Comparison of ENCODE assay signal across 10 cellular contexts in genomic region chr6:34226731-34227586, GRCh38. TPM values are rescaled to one million over a fixed set of nuclear protein-coding genes. Genes with fewer than 3 reads are reported as not detected.
A peak's percentile ranks its signal among the peaks of the same experiment; 100 is the strongest.
DNase-seq lines count a peak whose midpoint lies in the region; ATAC-seq and TF ChIP-seq lines count a peak whose summit lies in the region.
"Had no signal": no experiment of that assay in that cellular context is flagged by ENCODE, and none has a peak within 500 bp of the region (broad histone marks: within the 10 kb centered on the region; RNA-seq: fewer than 3 reads in every experiment).

No MANE protein-coding gene starts in this region.

- H3K56ac ChIP-seq in H9 (ENCODE audit: insufficient read length, low read depth, low read length) = no peak overlapping the region

- peak overlapping the region; percentile 44 for H3K14ac ChIP-seq in H9 (ENCODE audit: insufficient read depth, low read length)

- no peaks in the 10 kb centered on the region for H3K27me3 ChIP-seq in H9 (ENCODE audit: insufficient read depth, low read length)
- H3K27me3 ChIP-seq in SU-DHL-6 (ENCODE audit: low read length) = no peaks in the 10 kb centered on the region

- H3K4me1 ChIP-seq in H9 (ENCODE audit: insufficient read depth, low read length) = peaks cover 15% of the 10 kb centered on the region; the same call in 1 of the 2 replicates

- peak overlapping the region; percentile 25 for H3K18ac ChIP-seq in H9 (ENCODE audit: insufficient read length, low read depth, low read length)

- H3K4me2 ChIP-seq in H9 (ENCODE audit: insufficient read depth, insufficient read length, low read length) = peak overlapping the region; percentile 5
- no peak overlapping the region for H3K4me2 ChIP-seq in SU-DHL-6 (ENCODE audit: low read depth, low read length, poor library complexity, severe bottlenecking)

- H2BK12ac ChIP-seq in H9 (ENCODE audit: insufficient read length, low read depth, low read length) = no peak overlapping the region

- H3K9me3 ChIP-seq in H9 (ENCODE audit: control insufficient read depth, low read depth, low read length) = no peaks in the 10 kb centered on the region
- no peaks in the 10 kb centered on the region for H3K9me3 ChIP-seq in SU-DHL-6 (ENCODE audit: insufficient read depth, low read length)

- no peak overlapping the region for H3K9ac ChIP-seq in H9 (ENCODE audit: extremely low read depth, insufficient read length, low read length)
- H3K9ac ChIP-seq in SU-DHL-6 (ENCODE audit: low read length) = no peak overlapping the region

- peak; percentile 48; the same call in 2 of the 3 replicates for TF ChIP-seq CTCF in H9 (conservative IDR thresholded peaks at IDR 0.05)
- peak; percentile 31 for TF ChIP-seq CTCF in SU-DHL-6 (IDR thresholded peaks at IDR 0.05; ENCODE audit: insufficient read depth, low read length, poor library complexity, severe bottlenecking)

- no peak overlapping the region for H2BK120ac ChIP-seq in H9 (ENCODE audit: low read depth, low read length, poor library complexity, severe bottlenecking)

- peak; percentile 59 for DNase-seq in CD1c-positive myeloid dendritic cell (ENCODE audit: extremely low spot score)
- DNase-seq in H9 = peak; percentile 82
- DNase-seq in memory B cell (ENCODE audit: low spot score in 2 of 2) = peak in 1 of 2 donors; percentile 33
- DNase-seq in mesenteric fat pad (ENCODE audit: low spot score) = no peak
- no peak for DNase-seq in RPMI8226
- DNase-seq in epidermal melanocyte (ENCODE audit: insufficient read length, low spot score) = no peak
- DNase-seq in activated T-helper 1 cell treated with anti-CD3 and anti-CD28 coated beads, Interleukin-12 subunit alpha, Interleukin-12 subunit beta, Interleukin-2, Interleukin-4 antibody, amounts not matched to agents 30 ng/mL and 10 ng/mL and 1 ng/mL, durations not matched to agents 14 hours and 24 hours and 36 hours (ENCODE audit: low spot score) = no peak
- DNase-seq: NCI-H187 treated with DMSO at 0.1 percent for 48 hours; stimulated activated CD8-positive, alpha-beta memory T cell treated with anti-CD3 and anti-CD28 coated beads, Interleukin-4, amount 100 ng/mL, for 48 hours had no signal

- no peak overlapping the region for H2AK5ac ChIP-seq in H9 (ENCODE audit: insufficient read length, low read length)

- H3K4me1 Mint-ChIP-seq in H9 = peaks cover 42 to 44% of the 10 kb centered on the region in 2 experiments
- H3K4me1 Mint-ChIP-seq in memory B cell = peaks cover 18% of the 10 kb centered on the region
- H3K4me1 Mint-ChIP-seq in activated T-helper 1 cell treated with anti-CD3 and anti-CD28 coated beads, Interleukin-12 subunit alpha, Interleukin-12 subunit beta, Interleukin-2, Interleukin-4 antibody, amounts not matched to agents 30 ng/mL and 10 ng/mL and 1 ng/mL, durations not matched to agents 14 hours and 24 hours and 36 hours (ENCODE audit: low read depth) = peaks cover 31% of the 10 kb centered on the region

- H2BK15ac ChIP-seq in H9 (ENCODE audit: low read depth, low read length) = no peak overlapping the region

- no peaks in the 10 kb centered on the region for H3K36me3 ChIP-seq in SU-DHL-6 (ENCODE audit: low read length)

- no peak overlapping the region for H2BK20ac ChIP-seq in H9 (ENCODE audit: low read depth, low read length, poor library complexity, severe bottlenecking)

- H3K23ac ChIP-seq in H9 (ENCODE audit: insufficient read length, low read depth, low read length) = no peak overlapping the region

- no peaks in the 10 kb centered on the region for H3K36me3 Mint-ChIP-seq in H9 (ENCODE audit: insufficient read depth in 1 of 3, low read depth in 3 of 3)
- no peaks in the 10 kb centered on the region for H3K36me3 Mint-ChIP-seq in memory B cell
- no peaks in the 10 kb centered on the region for H3K36me3 Mint-ChIP-seq in activated T-helper 1 cell treated with anti-CD3 and anti-CD28 coated beads, Interleukin-12 subunit alpha, Interleukin-12 subunit beta, Interleukin-2, Interleukin-4 antibody, amounts not matched to agents 30 ng/mL and 10 ng/mL and 1 ng/mL, durations not matched to agents 14 hours and 24 hours and 36 hours (ENCODE audit: low read depth)

- H4K8ac ChIP-seq in H9 (replicated peaks; ENCODE audit: insufficient read length, low read depth, low read length) = no peak overlapping the region

- H3K23me2 ChIP-seq in H9 (ENCODE audit: insufficient read length, low read depth, low read length, poor library complexity, severe bottlenecking) = no peaks in the 10 kb centered on the region

- H3T11ph ChIP-seq in H9 (ENCODE audit: low read length) = no peak overlapping the region

- H3K79me2 ChIP-seq in H9 (ENCODE audit: insufficient read depth, low read length) = no peaks in the 10 kb centered on the region
- H3K79me2 ChIP-seq in SU-DHL-6 (ENCODE audit: insufficient read depth, low read length) = no peaks in the 10 kb centered on the region

- H3K27me3 Mint-ChIP-seq in H9 (ENCODE audit: low read depth) (no peaks in the 10 kb centered on the region; the same call in 1 of the 2 replicates), memory B cell (no peaks in the 10 kb centered on the region)
- peaks cover 3% of the 10 kb centered on the region for H3K27me3 Mint-ChIP-seq in activated T-helper 1 cell treated with anti-CD3 and anti-CD28 coated beads, Interleukin-12 subunit alpha, Interleukin-12 subunit beta, Interleukin-2, Interleukin-4 antibody, amounts not matched to agents 30 ng/mL and 10 ng/mL and 1 ng/mL, durations not matched to agents 14 hours and 24 hours and 36 hours (ENCODE audit: insufficient read depth)

- no peak overlapping the region for H4K91ac ChIP-seq in H9 (ENCODE audit: insufficient read length, low read depth, low read length)

- intact Hi-C loops in activated T-helper 1 cell treated with anti-CD3 and anti-CD28 coated beads, Interleukin-12 subunit alpha, Interleukin-12 subunit beta, Interleukin-2, Interleukin-4 antibody, amounts not matched to agents 30 ng/mL and 10 ng/mL and 1 ng/mL, durations not matched to agents 14 hours and 24 hours and 36 hours (cut with micrococcal nuclease) = loop anchor here (10.0 kb wide), 1 partner anchor 442 kb away; the partner anchor contains the start of gene LEMD2

- ATAC-seq in memory B cell (ENCODE audit: low read depth) = peak; percentile 19

- H2AFZ ChIP-seq in H9 (ENCODE audit: low read length) = no peak overlapping the region
- H2AFZ ChIP-seq in SU-DHL-6 (ENCODE audit: low read depth, low read length, severe bottlenecking) = no peak overlapping the region

- H3F3A ChIP-seq in SU-DHL-6 (ENCODE audit: insufficient read depth) = peaks cover 8% of the 10 kb centered on the region; the same call in 1 of the 2 replicates

- no peaks in the 10 kb centered on the region for H4K20me1 ChIP-seq in H9 (ENCODE audit: control insufficient read depth, insufficient read depth, insufficient read length)
- no peaks in the 10 kb centered on the region for H4K20me1 ChIP-seq in SU-DHL-6 (ENCODE audit: low read depth, low read length)

- H3K79me1 ChIP-seq in H9 (ENCODE audit: insufficient read depth, low read depth, low read length, poor library complexity, severe bottlenecking) = no peaks in the 10 kb centered on the region

- H3K9me2 ChIP-seq in SU-DHL-6 (replicated peaks; ENCODE audit: insufficient read depth, low read length) = no peaks in the 10 kb centered on the region

- no peak overlapping the region for H4K5ac ChIP-seq in H9 (ENCODE audit: insufficient read length, low read depth, low read length)

- H3K27ac ChIP-seq in H9 (ENCODE audit: insufficient read length, low read depth, low read length) (peak overlapping the region; percentile 67), SU-DHL-6 (ENCODE audit: low read depth, low read length) (no peak overlapping the region)

- H2BK5ac ChIP-seq in H9 (ENCODE audit: insufficient read length, low read length) = no peak overlapping the region

- peak overlapping the region; percentile 87 to 97 (median 97); a peak in 6 of 7 replicates for H3K27ac Mint-ChIP-seq in H9
- peak overlapping the region; percentile 96 for H3K27ac Mint-ChIP-seq in memory B cell
- no peak overlapping the region for H3K27ac Mint-ChIP-seq in activated T-helper 1 cell treated with anti-CD3 and anti-CD28 coated beads, Interleukin-12 subunit alpha, Interleukin-12 subunit beta, Interleukin-2, Interleukin-4 antibody, amounts not matched to agents 30 ng/mL and 10 ng/mL and 1 ng/mL, durations not matched to agents 14 hours and 24 hours and 36 hours

- H3K4ac ChIP-seq in H9 (ENCODE audit: low read depth, low read length) = no peak overlapping the region

- H3K4me3 ChIP-seq in SU-DHL-6 (ENCODE audit: insufficient read depth, low read length, poor library complexity, severe bottlenecking) = no peak overlapping the region

- H3K4me3 Mint-ChIP-seq in H9 (peak overlapping the region in 1 of 2 experiments; percentile 63; a peak in 1 of 5 replicates), memory B cell (no peak overlapping the region)
- H3K4me3 Mint-ChIP-seq in activated T-helper 1 cell treated with anti-CD3 and anti-CD28 coated beads, Interleukin-12 subunit alpha, Interleukin-12 subunit beta, Interleukin-2, Interleukin-4 antibody, amounts not matched to agents 30 ng/mL and 10 ng/mL and 1 ng/mL, durations not matched to agents 14 hours and 24 hours and 36 hours = no peak overlapping the region

- no CpG with 5 or more reads among the region's 15 CpGs for WGBS in H9 (ENCODE audit: extremely low coverage, insufficient read length, low lambda C conversion rate)

- no peaks in the 10 kb centered on the region for H3K9me3 Mint-ChIP-seq in H9
- no peaks in the 10 kb centered on the region for H3K9me3 Mint-ChIP-seq in memory B cell
- no peaks in the 10 kb centered on the region for H3K9me3 Mint-ChIP-seq in activated T-helper 1 cell treated with anti-CD3 and anti-CD28 coated beads, Interleukin-12 subunit alpha, Interleukin-12 subunit beta, Interleukin-2, Interleukin-4 antibody, amounts not matched to agents 30 ng/mL and 10 ng/mL and 1 ng/mL, durations not matched to agents 14 hours and 24 hours and 36 hours

RNA-seq across cellular contexts. Expression of gene HMGA1, which starts 9.7 kb away (rescaled TPM):
- total RNA-seq in H9 (2021) (2,116 and 2,191 TPM in 2 replicates), mesenteric fat pad (32.3 TPM)
- 415 and 438 TPM in 2 replicates for total RNA-seq in activated T-helper 1 cell treated with anti-CD3 and anti-CD28 coated beads, Interleukin-12 subunit alpha, Interleukin-12 subunit beta, Interleukin-2, Interleukin-4 antibody, amounts not matched to agents 30 ng/mL and 10 ng/mL and 1 ng/mL, durations not matched to agents 14 hours and 24 hours and 36 hours

RNA-seq across cellular contexts. Expression of gene SMIM29, which starts 21.8 kb away (rescaled TPM):
- 5.1 and 5.4 TPM in 2 replicates for total RNA-seq in H9 (2021)
- 16.3 TPM for total RNA-seq in mesenteric fat pad
- 14.3 and 15.0 TPM in 2 replicates for total RNA-seq in activated T-helper 1 cell treated with anti-CD3 and anti-CD28 coated beads, Interleukin-12 subunit alpha, Interleukin-12 subunit beta, Interleukin-2, Interleukin-4 antibody, amounts not matched to agents 30 ng/mL and 10 ng/mL and 1 ng/mL, durations not matched to agents 14 hours and 24 hours and 36 hours

Comparison
In these comparisons a context has a peak if more than half of its experiments do, and no peak if none do; other contexts are left out.
1. DNase-seq: peak in CD1c-positive myeloid dendritic cell (single experiment) and H9 (single experiment); none in mesenteric fat pad (single experiment), RPMI8226 (single experiment), epidermal melanocyte (single experiment) and activated T-helper 1 cell treated with anti-CD3 and anti-CD28 coated beads, Interleukin-12 subunit alpha, Interleukin-12 subunit beta, Interleukin-2, Interleukin-4 antibody, amounts not matched to agents 30 ng/mL and 10 ng/mL and 1 ng/mL, durations not matched to agents 14 hours and 24 hours and 36 hours (single experiment).
2. RNA of gene HMGA1, which starts 9.7 kb away (total RNA-seq): 2,116 to 2,191 TPM in H9 and 415 to 438 TPM in activated T-helper 1 cell treated with anti-CD3 and anti-CD28 coated beads, Interleukin-12 subunit alpha, Interleukin-12 subunit beta, Interleukin-2, Interleukin-4 antibody, amounts not matched to agents 30 ng/mL and 10 ng/mL and 1 ng/mL, durations not matched to agents 14 hours and 24 hours and 36 hours; 32.3 TPM in mesenteric fat pad (single experiment); every median in the first group is over 10 times any median in the second.